ENCODE assay signal across 21 cellular contexts in genomic region chr7:43405948-43406347, GRCh38.
DNase-seq lines count a peak whose midpoint lies in the region; ATAC-seq, FAIRE-seq and TF ChIP-seq lines count a peak whose summit lies in the region.
"Had no signal": no experiment of that assay in that cellular context is flagged by ENCODE, and none has a peak within 500 bp of the region (broad histone marks: within the 10 kb centered on the region; RNA-seq: fewer than 3 reads in every experiment).

No MANE protein-coding gene starts in this region.

- DNase-seq in DND-41 (no peak), H54 (ENCODE audit: insufficient read length, low spot score) (no peak), islet precursor cell (peak; percentile 40), neuronal stem cell (ENCODE audit: low spot score) (no peak), AML-193 (lab: John Stamatoyannopoulos, UW) (no peak)
- DNase-seq: 8988T; ACHN; C1 segment of cervical spinal cord; Calu3; CD4-positive, alpha-beta memory T cell; COR-L47; DMS53; DMS79 treated with DMSO at 0.1 percent for 48 hours; H9; HFFc6 had no signal

- H4K8ac ChIP-seq in neuronal stem cell (ENCODE audit: low read depth, low read length), result no peak overlapping the region

- no peak overlapping the region for H4K91ac ChIP-seq in neuronal stem cell (ENCODE audit: low read depth, low read length, poor library complexity)

- H3K27ac ChIP-seq in DND-41 (ENCODE audit: low read length) (no peak overlapping the region), neuronal stem cell (replicated peaks; ENCODE audit: low read length) (no peak overlapping the region)
- H3K27ac ChIP-seq: A549 had no signal

- no peak overlapping the region for H2BK5ac ChIP-seq in neuronal stem cell (ENCODE audit: low read length)

- H3K79me2 ChIP-seq in DND-41 (ENCODE audit: insufficient read depth, low read length), result no peaks in the 10 kb centered on the region

- H2AFZ ChIP-seq in DND-41 (ENCODE audit: low read depth, low read length) (0 out of 2 replicates have a peak overlapping the region, but pooled peaks have one; percentile 43), neuronal stem cell (ENCODE audit: low read length) (peak overlapping the region; percentile 64)

- no peak for ATAC-seq in DND-41 (ENCODE audit: insufficient read depth, low read depth)
- no peak for ATAC-seq in GM19023 (IDR thresholded peaks at IDR 0.05; ENCODE audit: unreplicated experiment)
- ATAC-seq in GM21381 (IDR thresholded peaks at IDR 0.05; ENCODE audit: unreplicated experiment), result no peak
- ATAC-seq: A549 had no signal

- no peak for TF ChIP-seq CTCF in DND-41 (IDR thresholded peaks at IDR 0.05; ENCODE audit: borderline replicate concordance, extremely low read depth, low read length, poor library complexity, severe bottlenecking)

- H3K4me3 ChIP-seq in DND-41 (ENCODE audit: low read depth in 1 of 2, low read length in 2 of 2) (no peak overlapping the region), neuronal stem cell (ENCODE audit: low read length in 2 of 2) (no peak overlapping the region)
- H3K4me3 ChIP-seq: A549 had no signal

- no CpG with 5 or more reads among the region's 2 CpGs for WGBS in neuronal stem cell (ENCODE audit: extremely low coverage in 2 of 2, insufficient read length in 2 of 2, insufficient replicate concordance in 1 of 2), 2 donors

- H3K9me3 ChIP-seq in DND-41 (ENCODE audit: insufficient read depth, low read length, severe bottlenecking), result no peaks in the 10 kb centered on the region
- H3K9me3 ChIP-seq in neuronal stem cell (replicated peaks in 1 of 2; ENCODE audit: control insufficient read depth in 2 of 2, insufficient read depth in 1 of 2, low read depth in 1 of 2, low read length in 2 of 2), result no peaks in the 10 kb centered on the region
- H3K9me3 ChIP-seq: A549 had no signal

- no peaks in the 10 kb centered on the region for H3K36me3 ChIP-seq in DND-41 (ENCODE audit: insufficient read depth, low read length)
- no peaks in the 10 kb centered on the region for H3K36me3 ChIP-seq in neuronal stem cell (replicated peaks in 1 of 2; ENCODE audit: control insufficient read depth in 2 of 2, insufficient read depth in 2 of 2, low read length in 2 of 2)

- H3K18ac ChIP-seq in neuronal stem cell (ENCODE audit: low read length), result no peak overlapping the region

- no peaks in the 10 kb centered on the region for H4K20me1 ChIP-seq in DND-41 (ENCODE audit: insufficient read depth, low read length)

- H3K9ac ChIP-seq in DND-41 (ENCODE audit: low read depth, low read length) (no peak overlapping the region), neuronal stem cell (ENCODE audit: low read depth, low read length, poor library complexity) (no peak overlapping the region)

- H3K4me2 ChIP-seq in DND-41 (ENCODE audit: insufficient read depth, low read length) (no peak overlapping the region), neuronal stem cell (ENCODE audit: insufficient read depth, low read length, poor library complexity, severe bottlenecking) (no peak overlapping the region)
- H3K4me2 ChIP-seq: A549 had no signal

- H3K4ac ChIP-seq in neuronal stem cell (ENCODE audit: low read length), result no peak overlapping the region

- H2BK120ac ChIP-seq in neuronal stem cell (ENCODE audit: low read depth, low read length), result no peak overlapping the region

- no peak overlapping the region for H2BK12ac ChIP-seq in neuronal stem cell (ENCODE audit: low read length)

- no peaks in the 10 kb centered on the region for H3K79me1 ChIP-seq in neuronal stem cell (ENCODE audit: low read depth, low read length)

- H2AK5ac ChIP-seq in neuronal stem cell (ENCODE audit: low read depth, low read length), result no peak overlapping the region

- no peak overlapping the region for H3K23ac ChIP-seq in neuronal stem cell (ENCODE audit: low read depth, low read length, poor library complexity)

- no peak overlapping the region for H3K14ac ChIP-seq in neuronal stem cell (ENCODE audit: low read length)

- H3K27me3 ChIP-seq in DND-41 (ENCODE audit: insufficient read depth, low read length, poor library complexity) (no peaks in the 10 kb centered on the region), neuronal stem cell (ENCODE audit: control insufficient read depth in 3 of 3, insufficient read depth in 3 of 3, low read depth in 1 of 3, low read length in 3 of 3) (no peaks in the 10 kb centered on the region)

- no peak for TF ChIP-seq POLR2A in H54 (IDR thresholded peaks at IDR 0.05; ENCODE audit: low read depth, low read length)

- H3K4me1 ChIP-seq in DND-41 (ENCODE audit: insufficient read depth, low read length) (no peaks in the 10 kb centered on the region), neuronal stem cell (ENCODE audit: control insufficient read depth in 2 of 2, insufficient read depth in 1 of 2, low read depth in 1 of 2, low read length in 2 of 2) (peaks cover 6 to 8% of the 10 kb centered on the region in 2 donors)
- H3K4me1 ChIP-seq: A549 had no signal

- FAIRE-seq in H54 (lab: Jason Lieb, UNC), result peak; percentile 11
- FAIRE-seq: A549, G401.6, GM12892, H1 had no signal

- H2BK15ac ChIP-seq in neuronal stem cell (ENCODE audit: low read length), result no peak overlapping the region
